ENCODE assay signal across 8 cellular contexts in the genomic region with DNA sequence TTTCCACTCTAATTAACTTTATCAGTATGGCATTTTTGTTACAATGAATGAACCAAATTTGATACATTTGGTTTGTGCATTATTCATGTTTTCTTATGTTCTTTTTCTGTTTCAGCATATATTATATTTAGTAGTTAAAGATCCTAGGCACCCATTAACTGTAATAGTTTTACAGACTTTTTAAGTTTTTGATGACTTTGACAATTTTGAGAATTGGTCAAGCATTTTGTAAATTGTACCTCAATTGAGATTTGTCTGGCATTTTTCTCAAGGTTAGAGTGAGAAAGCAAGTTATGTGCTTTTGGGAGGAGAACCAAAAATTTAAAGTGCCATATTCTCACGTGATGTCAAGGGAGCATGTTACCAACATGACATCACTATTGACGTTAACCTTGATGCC.
"Had no signal": no experiment of that assay in that cellular context is flagged by ENCODE, and none has a peak within 500 bp of the region (broad histone marks: within the 10 kb centered on the region; RNA-seq: fewer than 3 reads in every experiment).

No MANE protein-coding gene starts in this region.

- H3K4me3 ChIP-seq: GM12878 had no signal

- DNase-seq: GDM1, GF-D8 had no signal

- ATAC-seq: GM12878 had no signal

- FAIRE-seq: G401.6, GM12878, GM12891, GM12892, GM18507, GM19239 had no signal
